23 cellular contexts compared by ENCODE assay signal in genomic region chr12:113276306-113276705, GRCh38. TPM values are rescaled to one million over a fixed set of nuclear protein-coding genes. Genes with fewer than 3 reads are reported as not detected.
DNase-seq lines count a peak whose midpoint lies in the region; ATAC-seq and TF ChIP-seq lines count a peak whose summit lies in the region.
"Had no signal": no experiment of that assay in that cellular context is flagged by ENCODE, and none has a peak within 500 bp of the region (broad histone marks: within the 10 kb centered on the region; RNA-seq: fewer than 3 reads in every experiment).

No MANE protein-coding gene starts in this region.

- peak overlapping the region; percentile 96 for H3K27ac Mint-ChIP-seq in nephron progenitor cell
- H3K27ac Mint-ChIP-seq: memory B cell; T-helper 1 cell treated with Interleukin-12 subunit alpha and Interleukin-12 subunit beta and Interleukin-4 antibody, amounts not matched to agents 30 μg/mL and 1 μg/mL, for 36 hours had no signal

- H3K4me1 Mint-ChIP-seq in nephron progenitor cell = peaks cover 46% of the 10 kb centered on the region
- H3K4me1 Mint-ChIP-seq: memory B cell had no signal

- 75% methylated on average over 8 of the region's 8 CpGs for WGBS in right cardiac atrium
- WGBS in adrenal gland, 4 donors = 53 to 69% (median 64%) methylated on average over 6 to 8 of the region's 8 CpGs

- ATAC-seq in right cardiac atrium (no peak), left ventricle myocardium superior (no peak)
- ATAC-seq: gastroesophageal sphincter; naive thymus-derived CD4-positive, alpha-beta T cell; psoas muscle had no signal

- DNase-seq in right cardiac atrium (peak in 2 of 3 donors; percentile 22 to 28), left ventricle myocardium superior (no peak), adrenal gland (peak in 3 of 7 donors; percentile 49 to 62 (median 58)), nephron progenitor cell (no peak), NCI-H1436 (lab: John Stamatoyannopoulos, UW) (no peak), SK-N-DZ (ENCODE audit: low spot score) (no peak), DMS53 treated with DMSO at 0.1 percent for 48 hours (lab: John Stamatoyannopoulos, UW; ENCODE audit: unreplicated experiment) (no peak)
- no peak for DNase-seq in central memory CD4-positive, alpha-beta T cell
- DNase-seq: activated CD4-positive, alpha-beta T cell treated with anti-CD3 and anti-CD28 coated beads, Interleukin-2, amount 50 U/mL, for 4 hours; activated T-cell treated with anti-CD3 and anti-CD28 coated beads for 4 hours; amygdala; BE2C; erythroblast; kidney; naive thymus-derived CD4-positive, alpha-beta T cell; NCI-H69; SHP77; stimulated activated CD4-positive, alpha-beta T cell treated with anti-CD3 and anti-CD28 coated beads, Interleukin-4, amount 100 ng/mL, for 1 hour had no signal

- H3K4me3 ChIP-seq in right cardiac atrium (ENCODE audit: low read length) (no peak overlapping the region), adrenal gland (no peak overlapping the region)
- H3K4me3 ChIP-seq: cardiac muscle cell, gastroesophageal sphincter, psoas muscle had no signal

- H3K4me3 Mint-ChIP-seq in nephron progenitor cell = no peak overlapping the region
- H3K4me3 Mint-ChIP-seq: memory B cell; naive thymus-derived CD4-positive, alpha-beta T cell; T-helper 1 cell treated with Interleukin-12 subunit alpha and Interleukin-12 subunit beta and Interleukin-4 antibody, amounts not matched to agents 30 μg/mL and 1 μg/mL, for 36 hours had no signal

- no peaks in the 10 kb centered on the region for H3K9me3 Mint-ChIP-seq in nephron progenitor cell
- H3K9me3 Mint-ChIP-seq: memory B cell; naive thymus-derived CD4-positive, alpha-beta T cell; T-helper 1 cell treated with Interleukin-12 subunit alpha and Interleukin-12 subunit beta and Interleukin-4 antibody, amounts not matched to agents 30 μg/mL and 1 μg/mL, for 36 hours had no signal

- H3K36me3 Mint-ChIP-seq in nephron progenitor cell (ENCODE audit: low read depth) = peaks cover 19% of the 10 kb centered on the region

- H3K27me3 ChIP-seq in right cardiac atrium (ENCODE audit: control insufficient read depth, insufficient read depth) = no peaks in the 10 kb centered on the region
- no peaks in the 10 kb centered on the region for H3K27me3 ChIP-seq in adrenal gland
- H3K27me3 ChIP-seq: BE2C, cardiac muscle cell, gastroesophageal sphincter had no signal

- no peak for TF ChIP-seq POLR2A in adrenal gland (IDR thresholded peaks at IDR 0.05)

- no peak overlapping the region for H3K27ac ChIP-seq in right cardiac atrium (ENCODE audit: low read length)
- H3K27ac ChIP-seq in adrenal gland = peak overlapping the region in 3 of 5 donors; percentile 35 to 76 (median 68)
- H3K27ac ChIP-seq: cardiac muscle cell, gastroesophageal sphincter, psoas muscle had no signal

- H3K36me3 ChIP-seq in adrenal gland (replicated peaks in 1 of 2) = peaks cover 0 to 75% of the 10 kb centered on the region in 2 donors
- H3K36me3 ChIP-seq: cardiac muscle cell had no signal

- H3K4me1 ChIP-seq in right cardiac atrium (ENCODE audit: control insufficient read depth, insufficient read depth, low read length) (peaks cover 3% of the 10 kb centered on the region), adrenal gland (replicated peaks in 1 of 2) (peaks cover 27 to 29% of the 10 kb centered on the region in 2 donors)

- intact Hi-C loops in right cardiac atrium (cut with DNase I) (no loop called here), left ventricle myocardium superior (cut with micrococcal nuclease) (no loop called here), adrenal gland (cut with DNase I) (no loop called here)

- H3K9me3 ChIP-seq in right cardiac atrium (ENCODE audit: control insufficient read depth, low read length) = no peaks in the 10 kb centered on the region
- H3K9me3 ChIP-seq in adrenal gland (replicated peaks in 1 of 3) = no peaks in the 10 kb centered on the region
- H3K9me3 ChIP-seq: BE2C, gastroesophageal sphincter, psoas muscle had no signal

- TF ChIP-seq CTCF in adrenal gland (IDR thresholded peaks at IDR 0.05) (no peak), nephron progenitor cell (IDR thresholded peaks at IDR 0.05) (no peak)

- peaks cover 9% of the 10 kb centered on the region for H3K27me3 Mint-ChIP-seq in nephron progenitor cell (ENCODE audit: low read depth, poor library complexity)
- H3K27me3 Mint-ChIP-seq: memory B cell; naive thymus-derived CD4-positive, alpha-beta T cell had no signal

RNA-seq across cellular contexts. Expression of gene TPCN1, which starts 55.0 kb away (rescaled TPM):
- total RNA-seq in right cardiac atrium (10 to 100 TPM; 73.8 to 96.1 (median 76.6) TPM), left ventricle myocardium superior (145 TPM), adrenal gland (100 to 1,000 TPM in 3 of 8 donors, 10 to 100 TPM in 5; 50.4 to 144 (median 90.5) TPM)
- polyA plus RNA-seq in right cardiac atrium (43.1 TPM), adrenal gland (100 to 1,000 TPM in 1 of 3 donors, 10 to 100 TPM in 2; 35.1 to 198 (median 80.6) TPM)
- 8.7 and 11.1 TPM in 2 replicates for polyA plus RNA-seq in SK-N-DZ (2014; cell fraction: cytosol; rRNA removed)
- polyA plus RNA-seq in SK-N-DZ (2014; cell fraction: nucleus; rRNA removed) = 63.1 and 85.4 TPM in 2 replicates

RNA-seq across cellular contexts. Expression of gene SLC8B1, which starts 58.6 kb away (rescaled TPM):
- total RNA-seq in right cardiac atrium = 10 to 100 TPM; 11.6 to 16.0 (median 14.0) TPM
- polyA plus RNA-seq in right cardiac atrium = 10.8 TPM
- total RNA-seq in left ventricle myocardium superior = 11.5 TPM
- 100 to 1,000 TPM; 125 to 286 (median 172) TPM for total RNA-seq in adrenal gland
- 100 to 1,000 TPM; 194 to 288 (median 216) TPM for polyA plus RNA-seq in adrenal gland
- 0.88 and 2.3 TPM in 2 replicates for polyA plus RNA-seq in SK-N-DZ (2014; cell fraction: cytosol; rRNA removed)
- polyA plus RNA-seq in SK-N-DZ (2014; cell fraction: nucleus; rRNA removed) = 2.3 and 3.5 TPM in 2 replicates

Comparison
In these comparisons a context has a peak if more than half of its experiments do, and no peak if none do; other contexts are left out.
1. DNase-seq: peak in right cardiac atrium (2 of 3); none in left ventricle myocardium superior (single experiment), nephron progenitor cell (single experiment), NCI-H1436 (single experiment), central memory CD4-positive, alpha-beta T cell (single experiment), SK-N-DZ (single experiment) and DMS53 treated with DMSO at 0.1 percent for 48 hours (single experiment).
2. RNA of gene SLC8B1, which starts 58.6 kb away (total RNA-seq): 125 to 286 TPM in adrenal gland; 11.6 to 16.0 TPM in right cardiac atrium and 11.5 TPM in left ventricle myocardium superior (single experiment); every median in the first group is over 4 times any median in the second.